In genomic region chr12:9648701-9649531, GRCh38 we compare ENCODE assay signal across 8 cellular contexts. TPM values are rescaled to one million over a fixed set of nuclear protein-coding genes. Genes with fewer than 3 reads are reported as not detected.
DNase-seq lines count a peak whose midpoint lies in the region; ATAC-seq lines count a peak whose summit lies in the region.

No MANE protein-coding gene starts in this region.

- intact Hi-C loops in Right ventricle myocardium superior (cut with DNase I) (no loop called here), Right ventricle myocardium inferior (cut with DNase I) (loop anchor here (5.0 kb wide), 1 partner anchor 53 kb away; no protein-coding TSS in a partner anchor)

- peak overlapping the region; percentile 55 for H3K4me3 ChIP-seq in iPS-11a (ENCODE audit: low read depth, low read length)

- peak overlapping the region; percentile 99 for H3K4me3 Mint-ChIP-seq in activated naive CD4-positive, alpha-beta T cell treated with anti-CD3 and anti-CD28 coated beads, Interleukin-2, amount 50 U/mL, for 24 hours
- H3K4me3 Mint-ChIP-seq in stimulated activated naive CD8-positive, alpha-beta T cell treated with anti-CD3 and anti-CD28 coated beads, Interleukin-15, amount 100 ng/mL, for 72 hours, result peak overlapping the region; percentile 81 to 89

- ATAC-seq in Right ventricle myocardium superior (ENCODE audit: poor library complexity) (peak; percentile 16), Right ventricle myocardium inferior (no peak), GM19328 (IDR thresholded peaks at IDR 0.05; ENCODE audit: unreplicated experiment) (no peak)
- no peak for ATAC-seq in stimulated activated naive CD8-positive, alpha-beta T cell treated with anti-CD3 and anti-CD28 coated beads, Interleukin-15, amount 100 ng/mL, for 72 hours

- peaks cover 6% of the 10 kb centered on the region for H3K9me3 Mint-ChIP-seq in activated naive CD4-positive, alpha-beta T cell treated with anti-CD3 and anti-CD28 coated beads, Interleukin-2, amount 50 U/mL, for 24 hours
- H3K9me3 Mint-ChIP-seq in stimulated activated naive CD8-positive, alpha-beta T cell treated with anti-CD3 and anti-CD28 coated beads, Interleukin-15, amount 100 ng/mL, for 72 hours, result peaks cover 8 to 15% of the 10 kb centered on the region in 2 donors

- no peaks in the 10 kb centered on the region for H3K27me3 Mint-ChIP-seq in activated naive CD4-positive, alpha-beta T cell treated with anti-CD3 and anti-CD28 coated beads, Interleukin-2, amount 50 U/mL, for 24 hours
- H3K27me3 Mint-ChIP-seq in stimulated activated naive CD8-positive, alpha-beta T cell treated with anti-CD3 and anti-CD28 coated beads, Interleukin-15, amount 100 ng/mL, for 72 hours, result no peaks in the 10 kb centered on the region

- H3K27ac Mint-ChIP-seq in activated naive CD4-positive, alpha-beta T cell treated with anti-CD3 and anti-CD28 coated beads, Interleukin-2, amount 50 U/mL, for 24 hours, result peak overlapping the region; percentile 99
- H3K27ac Mint-ChIP-seq in stimulated activated naive CD8-positive, alpha-beta T cell treated with anti-CD3 and anti-CD28 coated beads, Interleukin-15, amount 100 ng/mL, for 72 hours, result peak overlapping the region; percentile 95 to 99

- H3K36me3 Mint-ChIP-seq in activated naive CD4-positive, alpha-beta T cell treated with anti-CD3 and anti-CD28 coated beads, Interleukin-2, amount 50 U/mL, for 24 hours, result peaks cover 20% of the 10 kb centered on the region

- H3K4me1 Mint-ChIP-seq in activated naive CD4-positive, alpha-beta T cell treated with anti-CD3 and anti-CD28 coated beads, Interleukin-2, amount 50 U/mL, for 24 hours, result peaks cover 62% of the 10 kb centered on the region
- H3K4me1 Mint-ChIP-seq in stimulated activated naive CD8-positive, alpha-beta T cell treated with anti-CD3 and anti-CD28 coated beads, Interleukin-15, amount 100 ng/mL, for 72 hours, result peaks cover 41% of the 10 kb centered on the region

- DNase-seq in Right ventricle myocardium superior (no peak), Right ventricle myocardium inferior (ENCODE audit: missing footprints) (no peak), HK-2 (ENCODE audit: unreplicated experiment) (no peak), glomerular visceral epithelial cell (ENCODE audit: extremely low spot score) (no peak)
- DNase-seq in stimulated activated naive CD8-positive, alpha-beta T cell treated with anti-CD3 and anti-CD28 coated beads, Interleukin-15, amount 100 ng/mL, for 72 hours, result no peak

RNA-seq across cellular contexts. Expression of gene CLEC2D, which starts 20.6 kb away (rescaled TPM):
- total RNA-seq in Right ventricle myocardium superior (4.5 TPM), Right ventricle myocardium inferior (3.0 TPM)

RNA-seq across cellular contexts. Expression of gene KLRB1, which starts 41.2 kb away (rescaled TPM):
- total RNA-seq in Right ventricle myocardium superior (not detected), Right ventricle myocardium inferior (0.38 TPM)
